ENCODE assay signal across 21 cellular contexts in the genomic region with DNA sequence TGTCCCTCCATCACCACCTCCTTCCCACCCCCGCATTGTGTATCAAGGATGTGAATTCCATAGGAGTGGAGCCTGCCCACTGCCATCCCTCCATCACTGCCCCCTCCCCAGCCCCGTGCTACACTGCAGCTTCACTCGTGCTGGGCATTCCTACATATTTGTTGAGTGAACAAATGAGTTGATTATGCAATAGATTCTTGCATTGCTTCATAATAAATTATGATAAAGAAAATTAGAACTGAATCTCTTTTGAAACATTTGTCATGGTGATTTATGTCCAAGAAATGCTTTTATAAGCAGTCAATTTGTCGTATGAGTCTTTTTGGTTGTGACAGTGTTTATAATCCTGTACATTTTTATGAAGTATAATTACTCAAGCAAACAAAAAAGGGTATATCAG.
A peak's percentile ranks its signal among the peaks of the same experiment; 100 is the strongest.
DNase-seq lines count a peak whose midpoint lies in the region; ATAC-seq, FAIRE-seq and TF ChIP-seq lines count a peak whose summit lies in the region.
"Had no signal": no experiment of that assay in that cellular context is flagged by ENCODE, and none has a peak within 500 bp of the region (broad histone marks: within the 10 kb centered on the region; RNA-seq: fewer than 3 reads in every experiment).

No MANE protein-coding gene starts in this region.

- no peak for ATAC-seq in HepG2
- ATAC-seq in right lobe of liver = no peak
- no peak for ATAC-seq in K562
- no peak for ATAC-seq in GM18909 (IDR thresholded peaks at IDR 0.05; ENCODE audit: poor library complexity, unreplicated experiment)
- ATAC-seq: A549; CD8-positive, alpha-beta T cell had no signal

- intact Hi-C loops in HepG2 (cut with micrococcal nuclease; ENCODE audit: unreplicated experiment) = no loop called here
- intact Hi-C loops in right lobe of liver (cut with DNase I) = no loop called here
- intact Hi-C loops in K562 (cut with micrococcal nuclease) = no loop called here

- no peaks in the 10 kb centered on the region for H3K79me2 ChIP-seq in HepG2 (ENCODE audit: insufficient read depth, low read length)
- H3K79me2 ChIP-seq in K562 (ENCODE audit: control insufficient read depth, insufficient read depth, low read length) = no peaks in the 10 kb centered on the region

- H3K9ac ChIP-seq in HepG2 (ENCODE audit: insufficient read depth, low read depth, low read length) = no peak overlapping the region
- no peak overlapping the region for H3K9ac ChIP-seq in K562 (ENCODE audit: insufficient read depth in 1 of 2, low read depth in 2 of 2, low read length in 2 of 2)
- H3K9ac ChIP-seq: BLaER1 treated with 17β-estradiol and CSF1 and Interleukin-3, amounts not matched to agents 10 nM and 100 nM had no signal

- in situ Hi-C loops in HepG2 (cut with HindIII; ENCODE audit: extremely low pct_ligation_motif_present, low pct_unique_long_range_greater_than_20kb) (no loop called here), K562 (cut with MboI) (no loop called here)

- H3K27ac ChIP-seq in HepG2 (ENCODE audit: extremely low read length, insufficient read depth, low read length) (no peak overlapping the region), right lobe of liver (no peak overlapping the region), K562 (ENCODE audit: extremely low read depth, low read depth, low read length) (no peak overlapping the region)
- H3K27ac ChIP-seq: 22Rv1; A549; BLaER1 treated with 17β-estradiol and CSF1 and Interleukin-3, amounts not matched to agents 10 nM and 100 nM; C4-2B had no signal

- no peaks in the 10 kb centered on the region for H3K36me3 ChIP-seq in HepG2 (replicated peaks in 1 of 2; ENCODE audit: control insufficient read depth in 1 of 2, insufficient read depth in 2 of 2, low read length in 2 of 2)
- no peaks in the 10 kb centered on the region for H3K36me3 ChIP-seq in right lobe of liver
- H3K36me3 ChIP-seq in K562 (ENCODE audit: control insufficient read depth, insufficient read depth, low read length) = no peaks in the 10 kb centered on the region
- H3K36me3 ChIP-seq: BLaER1 treated with 17β-estradiol and CSF1 and Interleukin-3, amounts not matched to agents 10 nM and 100 nM had no signal

- 5% methylated on average over 4 of the region's 4 CpGs for WGBS in HepG2 (ENCODE audit: low lambda C conversion rate)
- WGBS in right lobe of liver (ENCODE audit: insufficient coverage, low coverage, low lambda C conversion rate, missing lambda C conversion rate) = 47% methylated on average over 4 of the region's 4 CpGs
- 4% methylated on average over 4 of the region's 4 CpGs for WGBS in K562 (ENCODE audit: insufficient coverage, low coverage, missing lambda C conversion rate)

- no peak overlapping the region for H3K4me2 ChIP-seq in HepG2 (ENCODE audit: low read depth, low read length)
- no peak overlapping the region for H3K4me2 ChIP-seq in K562 (ENCODE audit: insufficient read depth, low read length)
- H3K4me2 ChIP-seq: A549; BLaER1 treated with 17β-estradiol and CSF1 and Interleukin-3, amounts not matched to agents 10 nM and 100 nM had no signal

- DNase-seq in HepG2 (ENCODE audit: low spot score) (no peak), right lobe of liver (no peak), K562 (ENCODE audit: extremely low read depth in 1 of 4, low spot score in 3 of 4) (no peak), epithelial cell of esophagus (ENCODE audit: low read depth) (peak; percentile 8), hippocampal formation (lab: John Stamatoyannopoulos, UW) (no peak), NCI-H2029 treated with DMSO at 0.1 percent for 48 hours (lab: John Stamatoyannopoulos, UW) (no peak)
- DNase-seq: AML-193; Caco-2; Calu3; CD4-positive, alpha-beta T cell; CD8-positive, alpha-beta T cell; DMS79 treated with DMSO at 0.1 percent for 48 hours; GF-D8 had no signal

- TF ChIP-seq EP300 in HepG2 (IDR thresholded peaks at IDR 0.05; ENCODE audit: low read depth in 2 of 2, low read length in 2 of 2) (no peak), HepG2 (CRISPR knock-in tag; IDR thresholded peaks at IDR 0.05; ENCODE audit: borderline replicate concordance) (no peak), K562 (IDR thresholded peaks at IDR 0.05; ENCODE audit: low read length) (no peak)

- no peaks in the 10 kb centered on the region for H3K9me1 ChIP-seq in K562 (ENCODE audit: control insufficient read depth, insufficient read depth, low read length)

- peaks cover 0 to 5% of the 10 kb centered on the region in 2 experiments; a peak in 1 of 5 replicates for H3K27me3 ChIP-seq in HepG2 (ENCODE audit: control insufficient read depth in 1 of 2, insufficient read depth in 2 of 2, low read length in 2 of 2)
- no peaks in the 10 kb centered on the region for H3K27me3 ChIP-seq in right lobe of liver
- H3K27me3 ChIP-seq in K562 (ENCODE audit: control insufficient read depth in 2 of 2, insufficient read depth in 2 of 2, low read length in 2 of 2) = peaks cover 0 to 4% of the 10 kb centered on the region in 2 experiments; a peak in 1 of 5 replicates
- H3K27me3 ChIP-seq: BLaER1 treated with 17β-estradiol and CSF1 and Interleukin-3, amounts not matched to agents 10 nM and 100 nM had no signal

- TF ChIP-seq POLR2A in HepG2 (IDR thresholded peaks at IDR 0.05; ENCODE audit: insufficient read depth in 1 of 2, low read depth in 2 of 2, low read length in 2 of 2) (no peak), right lobe of liver (IDR thresholded peaks at IDR 0.05) (no peak), K562 (conservative IDR thresholded peaks at IDR 0.05) (no peak)

- POLR2A ChIA-PET in HepG2 (lab: Yijun Ruan, JAX) = no interaction called here
- POLR2A ChIA-PET in K562 (lab: Yijun Ruan, JAX) = no interaction called here

- BruUV-seq in HepG2 (replicated peaks; lab: Mats Ljungman, UMichigan) (no TSS peak), K562 (replicated peaks; lab: Mats Ljungman, UMichigan) (no TSS peak)

- TF ChIP-seq CTCF in HepG2 (CRISPR knock-in tag; IDR thresholded peaks at IDR 0.05) = no peak
- no peak for TF ChIP-seq CTCF in right lobe of liver (IDR thresholded peaks at IDR 0.05)
- no peak for TF ChIP-seq CTCF in K562 (IDR thresholded peaks at IDR 0.05 in 2 of 3, conservative IDR thresholded peaks at IDR 0.05 in 1 of 3; ENCODE audit: insufficient read depth in 2 of 3, low read depth in 1 of 3, low read length in 3 of 3)
- no peak for TF ChIP-seq CTCF in epithelial cell of esophagus (IDR thresholded peaks at IDR 0.05; ENCODE audit: insufficient read depth, low read depth, low read length, missing control alignments)

- TF ChIP-seq RAD21 in HepG2 (CRISPR knock-in tag; IDR thresholded peaks at IDR 0.05) (no peak), K562 (CRISPR knock-in tag; conservative IDR thresholded peaks at IDR 0.05 in 1 of 2, IDR thresholded peaks at IDR 0.05 in 1 of 2) (no peak)

- H3K4me3 ChIP-seq in HepG2 (replicated peaks in 1 of 3; ENCODE audit: insufficient read depth in 1 of 3, low read depth in 2 of 3, low read length in 3 of 3) (no peak overlapping the region), right lobe of liver (no peak overlapping the region), K562 (no peak overlapping the region), epithelial cell of esophagus (ENCODE audit: low read length) (no peak overlapping the region)
- H3K4me3 ChIP-seq: A549; BLaER1 treated with 17β-estradiol and CSF1 and Interleukin-3, amounts not matched to agents 10 nM and 100 nM had no signal

- H3K4me1 ChIP-seq in HepG2 (ENCODE audit: insufficient read depth, low read length) = no peaks in the 10 kb centered on the region
- H3K4me1 ChIP-seq in right lobe of liver = no peaks in the 10 kb centered on the region
- H3K4me1 ChIP-seq in K562 (replicated peaks in 1 of 2; ENCODE audit: control insufficient read depth in 2 of 2, insufficient read depth in 2 of 2, low read length in 2 of 2) = no peaks in the 10 kb centered on the region
- H3K4me1 ChIP-seq: A549, Caco-2 had no signal

- FAIRE-seq in HepG2 (lab: Jason Lieb, UNC) (no peak), K562 (lab: Jason Lieb, UNC) (no peak)
- FAIRE-seq: A549, D721Med, G401.6, GM12891 had no signal

- H2AFZ ChIP-seq in HepG2 (ENCODE audit: low read length) (no peak overlapping the region), K562 (ENCODE audit: low read depth, low read length) (no peak overlapping the region)

- CTCF ChIA-PET in HepG2 (lab: Yijun Ruan, JAX; ENCODE audit: low intra/inter-chr PET ratio, low total read pairs) (no interaction called here), K562 (lab: Yijun Ruan, JAX; ENCODE audit: low intra/inter-chr PET ratio) (no interaction called here)

- H3K9me3 ChIP-seq in HepG2 (ENCODE audit: low read length) (no peaks in the 10 kb centered on the region; the same call in 1 of the 2 replicates), right lobe of liver (no peaks in the 10 kb centered on the region), K562 (replicated peaks; ENCODE audit: control insufficient read depth, insufficient read depth, low read depth, low read length) (no peaks in the 10 kb centered on the region)
- H3K9me3 ChIP-seq: A549; BLaER1 treated with 17β-estradiol and CSF1 and Interleukin-3, amounts not matched to agents 10 nM and 100 nM; Caco-2 had no signal

- H4K20me1 ChIP-seq in HepG2 (ENCODE audit: insufficient read depth, low read length) = no peaks in the 10 kb centered on the region
- no peaks in the 10 kb centered on the region for H4K20me1 ChIP-seq in K562 (replicated peaks; ENCODE audit: control insufficient read depth, insufficient read depth, low read length)
- H4K20me1 ChIP-seq: BLaER1 treated with 17β-estradiol and CSF1 and Interleukin-3, amounts not matched to agents 10 nM and 100 nM had no signal

TF ChIP-seq in HepG2, 621 proteins besides CTCF, POLR2A, EP300 and RAD21 (continues in another document):
- no peak for TF ChIP-seq GATA4 (IDR thresholded peaks at IDR 0.05; ENCODE audit: borderline replicate concordance, low read depth)
- TF ChIP-seq IKZF1 (IDR thresholded peaks at IDR 0.05) = no peak
- no peak for TF ChIP-seq ZFP1 (CRISPR knock-in tag; IDR thresholded peaks at IDR 0.05)
- no peak for TF ChIP-seq CREM (IDR thresholded peaks at IDR 0.05)
- no peak for TF ChIP-seq CREM (CRISPR knock-in tag; IDR thresholded peaks at IDR 0.05)
- TF ChIP-seq CEBPB (IDR thresholded peaks at IDR 0.05; ENCODE audit: borderline replicate concordance, low read depth, low read length) = peak; percentile 58

TF ChIP-seq in K562, 482 proteins besides CTCF, POLR2A, EP300 and RAD21:
- TF ChIP-seq CEBPG (CRISPR knock-in tag; IDR thresholded peaks at IDR 0.05) (no peak), CEBPG (tag; conservative IDR thresholded peaks at IDR 0.05 in 1 of 2, IDR thresholded peaks at IDR 0.05 in 1 of 2) (peak in 1 of 2 experiments; percentile 66; a peak in 2 of 4 replicates), CEBPB (tag; IDR thresholded peaks at IDR 0.05) (peak; percentile 57; the same call in 1 of the 2 replicates), SMARCA4 (IDR thresholded peaks at IDR 0.05) (no peak), ZNF212 (CRISPR knock-in tag; IDR thresholded peaks at IDR 0.05) (no peak)
TF ChIP-seq in K562: peak in this region for 2.
